In genomic region chr18:59846814-59847490, GRCh38 we compare ENCODE assay signal across 8 cellular contexts. TPM values are rescaled to one million over a fixed set of nuclear protein-coding genes. Genes with fewer than 3 reads are reported as not detected.
DNase-seq lines count a peak whose midpoint lies in the region; ATAC-seq, FAIRE-seq and TF ChIP-seq lines count a peak whose summit lies in the region.

No MANE protein-coding gene starts in this region.

- FAIRE-seq in GM12891 (lab: Jason Lieb, UNC) (peak; percentile 88), bronchial epithelial cell (lab: Jason Lieb, UNC) (no peak)

- no peaks in the 10 kb centered on the region for H3K36me3 Mint-ChIP-seq in osteocyte (ENCODE audit: unreplicated experiment)

- H3K27me3 Mint-ChIP-seq in osteocyte (ENCODE audit: unreplicated experiment): no peaks in the 10 kb centered on the region

- no peak for TF ChIP-seq POLR2A in GM12891 (IDR thresholded peaks at IDR 0.05; ENCODE audit: low read depth, low read length)

- DNase-seq in GM12891 (ENCODE audit: insufficient read length, low spot score) (peak; percentile 49), bronchial epithelial cell (ENCODE audit: low read depth) (peak; percentile 59), amniotic stem cell (lab: John Stamatoyannopoulos, UW) (no peak), osteocyte (ENCODE audit: extremely low spot score, unreplicated experiment) (no peak), NCI-H526 (lab: John Stamatoyannopoulos, UW) (no peak)
- DNase-seq in stimulated activated CD4-positive, alpha-beta T cell treated with anti-CD3 and anti-CD28 coated beads, Interleukin-4, amount 100 ng/mL, for 24 hours: peak; percentile 42

- TF ChIP-seq CTCF in bronchial epithelial cell (IDR thresholded peaks at IDR 0.05; ENCODE audit: insufficient read depth, low read length, severe bottlenecking) (no peak), osteocyte (IDR thresholded peaks at IDR 0.05) (no peak)

- H3K4me1 Mint-ChIP-seq in osteocyte (ENCODE audit: unreplicated experiment): peaks cover 5% of the 10 kb centered on the region

- no peak overlapping the region for H3K4me3 Mint-ChIP-seq in osteocyte (ENCODE audit: unreplicated experiment)

- H3K36me3 ChIP-seq in bronchial epithelial cell (ENCODE audit: control insufficient read depth, insufficient read depth, low read length): no peaks in the 10 kb centered on the region

- H3K4me3 ChIP-seq in bronchial epithelial cell (ENCODE audit: low read depth, low read length): no peak overlapping the region

- H3K9me3 Mint-ChIP-seq in osteocyte (ENCODE audit: unreplicated experiment): no peaks in the 10 kb centered on the region

- no peak overlapping the region for H3K27ac Mint-ChIP-seq in osteocyte (ENCODE audit: unreplicated experiment)

- ATAC-seq in GM21529 (IDR thresholded peaks at IDR 0.05; ENCODE audit: unreplicated experiment) (peak; percentile 97), HG03571 (IDR thresholded peaks at IDR 0.05; ENCODE audit: unreplicated experiment) (peak; percentile 80)

- H3K27me3 ChIP-seq in bronchial epithelial cell (ENCODE audit: control insufficient read depth, insufficient read depth, low read length): no peaks in the 10 kb centered on the region

TF ChIP-seq in GM12891, 5 proteins besides CTCF, POLR2A, EP300 and RAD21:
- TF ChIP-seq POLR2AphosphoS5 (IDR thresholded peaks at IDR 0.05; ENCODE audit: low read depth, low read length): no peak
- TF ChIP-seq POU2F2 (IDR thresholded peaks at IDR 0.05; ENCODE audit: low read depth, low read length): peak; percentile 85; the same call in 1 of the 2 replicates
- TF ChIP-seq TAF1 (IDR thresholded peaks at IDR 0.05; ENCODE audit: low read depth, low read length): peak; percentile 40; the same call in 1 of the 2 replicates
- TF ChIP-seq SPI1 (IDR thresholded peaks at IDR 0.05; ENCODE audit: low read depth, low read length): no peak

RNA-seq across cellular contexts. Expression of gene PMAIP1, which starts 52.8 kb away (rescaled TPM):
- 62.3 TPM for polyA plus RNA-seq in GM12891 (2012; ENCODE audit: low read depth, missing spikeins)
- total RNA-seq in bronchial epithelial cell: 12.1 and 16.6 TPM in 2 replicates
- 23.0 and 24.4 TPM in 2 replicates for total RNA-seq in osteocyte

Comparison
In these comparisons a context has a peak if more than half of its experiments do, and no peak if none do; other contexts are left out.
1. DNase-seq: peak in GM12891 (single experiment), bronchial epithelial cell (single experiment) and stimulated activated CD4-positive, alpha-beta T cell treated with anti-CD3 and anti-CD28 coated beads, Interleukin-4, amount 100 ng/mL, for 24 hours (single experiment); none in amniotic stem cell (single experiment), osteocyte (single experiment) and NCI-H526 (0 of 2).